ENCODE assay signal across 11 cellular contexts in the genomic region with DNA sequence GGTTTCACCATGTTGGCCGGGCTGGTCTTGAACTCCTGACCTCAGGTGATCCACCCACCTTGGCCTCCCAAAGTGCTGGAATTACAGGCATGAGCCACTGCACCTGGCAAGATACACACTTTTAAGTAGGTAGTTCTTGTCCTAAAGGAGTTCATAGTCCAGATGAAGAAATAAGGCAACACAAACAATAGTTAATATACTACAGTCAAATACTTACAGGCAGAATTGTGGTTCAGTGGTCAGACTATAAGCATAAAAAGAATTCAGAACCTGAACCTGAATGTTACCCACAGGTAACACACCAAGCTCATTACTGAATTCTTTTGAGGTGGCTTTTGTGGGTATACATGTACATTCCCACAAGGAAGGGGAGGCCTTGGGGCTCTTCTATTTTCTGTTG. TPM values are rescaled to one million over a fixed set of nuclear protein-coding genes. Genes with fewer than 3 reads are reported as not detected.
DNase-seq lines count a peak whose midpoint lies in the region; FAIRE-seq and TF ChIP-seq lines count a peak whose summit lies in the region.
"Had no signal": no experiment of that assay in that cellular context is flagged by ENCODE, and none has a peak within 500 bp of the region (broad histone marks: within the 10 kb centered on the region; RNA-seq: fewer than 3 reads in every experiment).

No MANE protein-coding gene starts in this region.

- no peaks in the 10 kb centered on the region for H3K9me2 ChIP-seq in Loucy (replicated peaks; ENCODE audit: low read depth, low read length)

- no peak for TF ChIP-seq CTCF in Loucy (conservative IDR thresholded peaks at IDR 0.05; ENCODE audit: low read length)
- TF ChIP-seq CTCF in astrocyte (IDR thresholded peaks at IDR 0.05; ENCODE audit: insufficient read depth, low read depth, low read length), result no peak
- no peak for TF ChIP-seq CTCF in osteocyte (IDR thresholded peaks at IDR 0.05)

- H3K4me3 ChIP-seq in Loucy (ENCODE audit: low read length, poor library complexity, severe bottlenecking), result peak overlapping the region; percentile 96
- H3K4me3 ChIP-seq in astrocyte (ENCODE audit: insufficient read depth, low read depth, low read length), result no peak overlapping the region
- H3K4me3 ChIP-seq in effector memory CD4-positive, alpha-beta T cell (ENCODE audit: insufficient read depth, low read depth, low read length, poor library complexity, severe bottlenecking), result no peak overlapping the region
- H3K4me3 ChIP-seq: mucosa of descending colon had no signal

- H3F3A ChIP-seq in Loucy (ENCODE audit: low read depth), result no peaks in the 10 kb centered on the region

- H2AFZ ChIP-seq in Loucy (ENCODE audit: low read length) (no peak overlapping the region), astrocyte (ENCODE audit: low read depth, low read length) (no peak overlapping the region)

- H3K4me2 ChIP-seq in Loucy (ENCODE audit: low read depth, low read length, poor library complexity, severe bottlenecking) (peak overlapping the region; percentile 94), astrocyte (ENCODE audit: low read length) (peak overlapping the region; percentile 99)

- no peaks in the 10 kb centered on the region for H3K9me3 Mint-ChIP-seq in T-helper 2 cell treated with Interferon-gamma antibody and Interleukin-4, amounts not matched to agents 5 μg/mL and 100 μg/mL, for 36 hours
- H3K9me3 Mint-ChIP-seq in astrocyte (ENCODE audit: unreplicated experiment) (no peaks in the 10 kb centered on the region), osteocyte (ENCODE audit: unreplicated experiment) (no peaks in the 10 kb centered on the region)

- peaks cover 12% of the 10 kb centered on the region for H3K36me3 Mint-ChIP-seq in T-helper 2 cell treated with Interferon-gamma antibody and Interleukin-4, amounts not matched to agents 5 μg/mL and 100 μg/mL, for 36 hours (ENCODE audit: low read depth)
- no peaks in the 10 kb centered on the region for H3K36me3 Mint-ChIP-seq in astrocyte (ENCODE audit: low read depth, unreplicated experiment)
- peaks cover 5% of the 10 kb centered on the region for H3K36me3 Mint-ChIP-seq in osteocyte (ENCODE audit: unreplicated experiment)

- no peaks in the 10 kb centered on the region for H3K27me3 Mint-ChIP-seq in T-helper 2 cell treated with Interferon-gamma antibody and Interleukin-4, amounts not matched to agents 5 μg/mL and 100 μg/mL, for 36 hours (ENCODE audit: low read depth)
- H3K27me3 Mint-ChIP-seq in astrocyte (ENCODE audit: low read depth, unreplicated experiment) (no peaks in the 10 kb centered on the region), osteocyte (ENCODE audit: unreplicated experiment) (no peaks in the 10 kb centered on the region)

- DNase-seq in T-helper 2 cell treated with Interferon-gamma antibody and Interleukin-4, amounts not matched to agents 5 μg/mL and 100 μg/mL, for 36 hours (ENCODE audit: low spot score), result no peak
- DNase-seq in T-helper 2 cell (no peak), astrocyte (ENCODE audit: low read depth) (no peak), osteocyte (ENCODE audit: extremely low spot score, unreplicated experiment) (no peak), NCI-H1930 (lab: John Stamatoyannopoulos, UW) (no peak), urothelium cell line (ENCODE audit: low spot score) (no peak)
- no peak for DNase-seq in effector memory CD4-positive, alpha-beta T cell
- DNase-seq: amniotic stem cell, dermis blood vessel endothelial cell, mucosa of descending colon had no signal

- peaks cover 12% of the 10 kb centered on the region for H3K4me1 ChIP-seq in Loucy (ENCODE audit: insufficient read depth, low read length, poor library complexity, severe bottlenecking)
- H3K4me1 ChIP-seq in astrocyte (ENCODE audit: insufficient read depth, low read length), result peaks cover 10% of the 10 kb centered on the region
- peaks cover 10% of the 10 kb centered on the region for H3K4me1 ChIP-seq in effector memory CD4-positive, alpha-beta T cell (ENCODE audit: control insufficient read depth, insufficient read depth, low read length, poor library complexity, severe bottlenecking)

- H4K20me1 ChIP-seq in Loucy (ENCODE audit: insufficient read depth, low read length, poor library complexity, severe bottlenecking), result no peaks in the 10 kb centered on the region
- peaks cover 47% of the 10 kb centered on the region for H4K20me1 ChIP-seq in astrocyte (ENCODE audit: insufficient read depth, low read length)

- no peak overlapping the region for H3K27ac Mint-ChIP-seq in T-helper 2 cell treated with Interferon-gamma antibody and Interleukin-4, amounts not matched to agents 5 μg/mL and 100 μg/mL, for 36 hours
- H3K27ac Mint-ChIP-seq in astrocyte (ENCODE audit: unreplicated experiment), result no peak overlapping the region
- no peak overlapping the region for H3K27ac Mint-ChIP-seq in osteocyte (ENCODE audit: unreplicated experiment)

- H3K9ac ChIP-seq in Loucy (ENCODE audit: low read depth, low read length, poor library complexity, severe bottlenecking) (peak overlapping the region; percentile 84), astrocyte (ENCODE audit: low read length) (no peak overlapping the region)

- FAIRE-seq in astrocyte (lab: Jason Lieb, UNC), result no peak
- no peak for FAIRE-seq in urothelium cell line (lab: Jason Lieb, UNC)

- H3K36me3 ChIP-seq in Loucy (ENCODE audit: insufficient read depth, low read length) (peaks cover 5% of the 10 kb centered on the region; the same call in 1 of the 2 replicates), astrocyte (ENCODE audit: insufficient read depth, low read length) (peaks cover 13% of the 10 kb centered on the region)
- peaks cover 10% of the 10 kb centered on the region for H3K36me3 ChIP-seq in effector memory CD4-positive, alpha-beta T cell (ENCODE audit: control insufficient read depth, insufficient read depth, low read length)

- no peak overlapping the region for H3K27ac ChIP-seq in astrocyte (ENCODE audit: low read depth, low read length)
- no peak overlapping the region for H3K27ac ChIP-seq in effector memory CD4-positive, alpha-beta T cell (ENCODE audit: insufficient read depth, low read length, poor library complexity, severe bottlenecking)

- H3K9me3 ChIP-seq in Loucy (ENCODE audit: insufficient read depth, low read depth, low read length) (no peaks in the 10 kb centered on the region), astrocyte (ENCODE audit: insufficient read depth, low read depth, low read length) (no peaks in the 10 kb centered on the region)
- H3K9me3 ChIP-seq in effector memory CD4-positive, alpha-beta T cell (ENCODE audit: control insufficient read depth, low read length), result no peaks in the 10 kb centered on the region
- H3K9me3 ChIP-seq: mucosa of descending colon had no signal

- no peaks in the 10 kb centered on the region for H3K27me3 ChIP-seq in Loucy (ENCODE audit: insufficient read depth, low read length, poor library complexity, severe bottlenecking)
- H3K27me3 ChIP-seq in astrocyte (ENCODE audit: insufficient read depth, low read length), result no peaks in the 10 kb centered on the region
- no peaks in the 10 kb centered on the region for H3K27me3 ChIP-seq in effector memory CD4-positive, alpha-beta T cell (replicated peaks; ENCODE audit: control insufficient read depth, insufficient read depth, low read length, poor library complexity, severe bottlenecking)

- H3K4me1 Mint-ChIP-seq in T-helper 2 cell treated with Interferon-gamma antibody and Interleukin-4, amounts not matched to agents 5 μg/mL and 100 μg/mL, for 36 hours (ENCODE audit: low read depth), result peaks cover 18% of the 10 kb centered on the region
- H3K4me1 Mint-ChIP-seq in astrocyte (ENCODE audit: low read depth, unreplicated experiment) (peaks cover 7% of the 10 kb centered on the region), osteocyte (ENCODE audit: unreplicated experiment) (peaks cover 23% of the 10 kb centered on the region)

- H3K4me3 Mint-ChIP-seq in T-helper 2 cell treated with Interferon-gamma antibody and Interleukin-4, amounts not matched to agents 5 μg/mL and 100 μg/mL, for 36 hours, result peak overlapping the region; percentile 100
- peak overlapping the region; percentile 95 for H3K4me3 Mint-ChIP-seq in astrocyte (ENCODE audit: unreplicated experiment)
- peak overlapping the region; percentile 100 for H3K4me3 Mint-ChIP-seq in osteocyte (ENCODE audit: unreplicated experiment)

- peaks cover 44% of the 10 kb centered on the region for H3K79me2 ChIP-seq in Loucy (ENCODE audit: insufficient read depth, low read length)
- peaks cover 56% of the 10 kb centered on the region for H3K79me2 ChIP-seq in astrocyte (ENCODE audit: insufficient read depth, low read length)

RNA-seq across cellular contexts. Expression of a gene that starts 1.8 kb away (rescaled TPM):
- 83.0 and 84.9 TPM in 2 replicates for total RNA-seq in astrocyte
- 56.5 and 69.0 TPM in 2 replicates for total RNA-seq in osteocyte

RNA-seq across cellular contexts. Expression of a gene that starts 40.3 kb away (rescaled TPM):
- total RNA-seq in astrocyte (67.8 and 76.5 TPM in 2 replicates), osteocyte (69.6 and 69.9 TPM in 2 replicates)
